ENCODE assay signal across 8 cellular contexts in genomic region chr12:120014381-120014735, GRCh38. TPM values are rescaled to one million over a fixed set of nuclear protein-coding genes. Genes with fewer than 3 reads are reported as not detected.
DNase-seq lines count a peak whose midpoint lies in the region; ATAC-seq and TF ChIP-seq lines count a peak whose summit lies in the region.
"Not testable (repeated sequence)": the region's sequence is repeated elsewhere in the genome, so short reads cannot be mapped to it uniquely, and the experiment has no call there.
"Had no signal": no experiment of that assay in that cellular context is flagged by ENCODE, and none has a peak within 500 bp of the region (broad histone marks: within the 10 kb centered on the region; RNA-seq: fewer than 3 reads in every experiment).

No MANE protein-coding gene starts in this region.

- H3K27ac Mint-ChIP-seq in CD8-positive, alpha-beta memory T cell = peak overlapping the region; percentile 94 to 100 (median 99)
- peak overlapping the region; percentile 96 for H3K27ac Mint-ChIP-seq in activated CD4-positive, alpha-beta T cell treated with anti-CD3 and anti-CD28 coated beads, Interleukin-2, amount 10 ng/mL, durations not matched to agents 7 days and 5 days
- H3K27ac Mint-ChIP-seq in activated T-cell treated with anti-CD3 and anti-CD28 coated beads, Interleukin-2, amount 50 U/mL, for 72 hours = peak overlapping the region; percentile 92
- H3K27ac Mint-ChIP-seq in activated naive CD8-positive, alpha-beta T cell = peak overlapping the region; percentile 100
- peak overlapping the region; percentile 57 to 94 (median 78) for H3K27ac Mint-ChIP-seq in immature natural killer cell
- peak overlapping the region; percentile 93 for H3K27ac Mint-ChIP-seq in stimulated activated memory B cell treated with anti-CD40 and anti-IgM and Interleukin-4, amounts not matched to agents 10 μg/mL and 1 μg/mL and 100 μg/mL, for 72 hours

- not testable (repeated sequence) for H3K9me3 ChIP-seq in CD8-positive, alpha-beta memory T cell (ENCODE audit: low read length); Peyer's patch

- H3K4me3 ChIP-seq in CD8-positive, alpha-beta memory T cell (ENCODE audit: low read length); Peyer's patch: not testable (repeated sequence)

- H3K27me3 Mint-ChIP-seq in CD8-positive, alpha-beta memory T cell; activated CD4-positive, alpha-beta T cell treated with anti-CD3 and anti-CD28 coated beads, Interleukin-2, amount 10 ng/mL, durations not matched to agents 7 days and 5 days; activated T-cell treated with anti-CD3 and anti-CD28 coated beads, Interleukin-2, amount 50 U/mL, for 72 hours (ENCODE audit: low read depth); activated naive CD8-positive, alpha-beta T cell; immature natural killer cell (ENCODE audit: low read depth in 3 of 3); stimulated activated memory B cell treated with anti-CD40 and anti-IgM and Interleukin-4, amounts not matched to agents 10 μg/mL and 1 μg/mL and 100 μg/mL, for 72 hours: not testable (repeated sequence)

- not testable (repeated sequence) for H3K27me3 ChIP-seq in CD8-positive, alpha-beta memory T cell (ENCODE audit: insufficient read depth, low read length, poor library complexity, severe bottlenecking); Peyer's patch

- POLR2A ChIA-PET in CD8-positive, alpha-beta memory T cell (lab: Charles Lee) = interaction anchor here (0.8 to 5.7 kb wide), 4 partner anchors 12 to 73 kb away, joined by 3 to 53 read pairs (median 4); partner anchors contain the start of gene BICDL1
- POLR2A ChIA-PET in activated CD4-positive, alpha-beta T cell treated with anti-CD3 and anti-CD28 coated beads, Interleukin-2, amount 10 ng/mL, durations not matched to agents 7 days and 5 days (lab: Charles Lee) = not testable (repeated sequence)

- not testable (repeated sequence) for ATAC-seq in activated T-cell treated with anti-CD3 and anti-CD28 coated beads, Interleukin-2, amount 50 U/mL, for 72 hours (replicated peaks in 1 of 2); stimulated activated memory B cell treated with anti-CD40 and anti-IgM and Interleukin-4, amounts not matched to agents 10 μg/mL and 1 μg/mL and 100 μg/mL, for 72 hours

- peaks cover 3 to 34% (median 4%) of the 10 kb centered on the region in 3 donors for H3K36me3 Mint-ChIP-seq in CD8-positive, alpha-beta memory T cell
- H3K36me3 Mint-ChIP-seq in activated CD4-positive, alpha-beta T cell treated with anti-CD3 and anti-CD28 coated beads, Interleukin-2, amount 10 ng/mL, durations not matched to agents 7 days and 5 days (ENCODE audit: low read depth) = peaks cover 52% of the 10 kb centered on the region
- H3K36me3 Mint-ChIP-seq in activated T-cell treated with anti-CD3 and anti-CD28 coated beads, Interleukin-2, amount 50 U/mL, for 72 hours (ENCODE audit: insufficient read depth in 2 of 2) = peaks cover 22 to 43% of the 10 kb centered on the region in 2 donors
- H3K36me3 Mint-ChIP-seq in activated naive CD8-positive, alpha-beta T cell = peaks cover 26% of the 10 kb centered on the region
- not testable (repeated sequence) for H3K36me3 Mint-ChIP-seq in immature natural killer cell; stimulated activated memory B cell treated with anti-CD40 and anti-IgM and Interleukin-4, amounts not matched to agents 10 μg/mL and 1 μg/mL and 100 μg/mL, for 72 hours

- CTCF ChIA-PET in CD8-positive, alpha-beta memory T cell (lab: Charles Lee) = interaction anchor here (1.0 to 1.5 kb wide), 5 partner anchors 14 to 187 kb away, joined by 3 to 6 read pairs (median 5); partner anchors contain the start of gene RPLP0
- CTCF ChIA-PET in activated CD4-positive, alpha-beta T cell treated with anti-CD3 and anti-CD28 coated beads, Interleukin-2, amount 10 ng/mL, durations not matched to agents 7 days and 5 days (lab: Charles Lee) = interaction anchor here (0.9 to 1.6 kb wide), 2 partner anchors 12 to 25 kb away, joined by 3 to 5 read pairs; partner anchors contain the start of gene BICDL1

- H3K4me1 ChIP-seq in CD8-positive, alpha-beta memory T cell (ENCODE audit: insufficient read depth, low read length) = peaks cover 67% of the 10 kb centered on the region
- not testable (repeated sequence) for H3K4me1 ChIP-seq in Peyer's patch

- not testable (repeated sequence) for H3K9me3 Mint-ChIP-seq in CD8-positive, alpha-beta memory T cell; activated CD4-positive, alpha-beta T cell treated with anti-CD3 and anti-CD28 coated beads, Interleukin-2, amount 10 ng/mL, durations not matched to agents 7 days and 5 days; activated T-cell treated with anti-CD3 and anti-CD28 coated beads, Interleukin-2, amount 50 U/mL, for 72 hours; activated naive CD8-positive, alpha-beta T cell (ENCODE audit: low read depth); immature natural killer cell; stimulated activated memory B cell treated with anti-CD40 and anti-IgM and Interleukin-4, amounts not matched to agents 10 μg/mL and 1 μg/mL and 100 μg/mL, for 72 hours

- DNase-seq in CD8-positive, alpha-beta memory T cell; Peyer's patch; activated CD4-positive, alpha-beta T cell treated with anti-CD3 and anti-CD28 coated beads, Interleukin-2, amount 10 ng/mL, durations not matched to agents 7 days and 5 days; activated T-cell treated with anti-CD3 and anti-CD28 coated beads, Interleukin-2, amount 50 U/mL, for 72 hours; immature natural killer cell: not testable (repeated sequence)

- peak overlapping the region; percentile 84 for H3K27ac ChIP-seq in CD8-positive, alpha-beta memory T cell (ENCODE audit: low read depth, low read length)
- H3K27ac ChIP-seq in Peyer's patch = peak overlapping the region in 3 of 4 donors; percentile 42 to 64 (median 54)

- not testable (repeated sequence) for TF ChIP-seq POLR2A in Peyer's patch (IDR thresholded peaks at IDR 0.05)

- TF ChIP-seq CTCF in Peyer's patch (IDR thresholded peaks at IDR 0.05) = not testable (repeated sequence)

- H3K36me3 ChIP-seq in CD8-positive, alpha-beta memory T cell (ENCODE audit: insufficient read depth, low read length); Peyer's patch: not testable (repeated sequence)

- H3K4me1 Mint-ChIP-seq in CD8-positive, alpha-beta memory T cell = peaks cover 70 to 85% (median 85%) of the 10 kb centered on the region in 3 donors
- H3K4me1 Mint-ChIP-seq in activated CD4-positive, alpha-beta T cell treated with anti-CD3 and anti-CD28 coated beads, Interleukin-2, amount 10 ng/mL, durations not matched to agents 7 days and 5 days = peaks cover 77% of the 10 kb centered on the region
- peaks cover 100% of the 10 kb centered on the region for H3K4me1 Mint-ChIP-seq in activated T-cell treated with anti-CD3 and anti-CD28 coated beads, Interleukin-2, amount 50 U/mL, for 72 hours (ENCODE audit: low read depth)
- H3K4me1 Mint-ChIP-seq in activated naive CD8-positive, alpha-beta T cell (ENCODE audit: low read depth) = peaks cover 85% of the 10 kb centered on the region
- H3K4me1 Mint-ChIP-seq in immature natural killer cell = peaks cover 39 to 47% of the 10 kb centered on the region in 2 donors
- peaks cover 38% of the 10 kb centered on the region for H3K4me1 Mint-ChIP-seq in stimulated activated memory B cell treated with anti-CD40 and anti-IgM and Interleukin-4, amounts not matched to agents 10 μg/mL and 1 μg/mL and 100 μg/mL, for 72 hours

- peak overlapping the region; percentile 45 to 88 (median 64) for H3K4me3 Mint-ChIP-seq in CD8-positive, alpha-beta memory T cell
- H3K4me3 Mint-ChIP-seq in activated CD4-positive, alpha-beta T cell treated with anti-CD3 and anti-CD28 coated beads, Interleukin-2, amount 10 ng/mL, durations not matched to agents 7 days and 5 days = peak overlapping the region; percentile 46
- H3K4me3 Mint-ChIP-seq in activated T-cell treated with anti-CD3 and anti-CD28 coated beads, Interleukin-2, amount 50 U/mL, for 72 hours = peak overlapping the region; percentile 62 to 66
- H3K4me3 Mint-ChIP-seq in activated naive CD8-positive, alpha-beta T cell = peak overlapping the region; percentile 84
- H3K4me3 Mint-ChIP-seq in immature natural killer cell = peak overlapping the region; percentile 1 to 72 (median 54)
- not testable (repeated sequence) for H3K4me3 Mint-ChIP-seq in stimulated activated memory B cell treated with anti-CD40 and anti-IgM and Interleukin-4, amounts not matched to agents 10 μg/mL and 1 μg/mL and 100 μg/mL, for 72 hours

RNA-seq across cellular contexts. Expression of gene BICDL1, which starts 25.3 kb away (rescaled TPM):
- 100 to 1,000 TPM; 106 to 109 TPM for total RNA-seq in CD8-positive, alpha-beta memory T cell
- 7.4 TPM for polyA plus RNA-seq in CD8-positive, alpha-beta memory T cell
- total RNA-seq in Peyer's patch = 10 to 100 TPM in 2 of 4 donors, 1 to 10 TPM in 2; 9.1 to 17.3 (median 12.0) TPM
- total RNA-seq in activated CD4-positive, alpha-beta T cell treated with anti-CD3 and anti-CD28 coated beads, Interleukin-2, amount 10 ng/mL, durations not matched to agents 7 days and 5 days = 10 to 100 TPM; 51.2 to 65.9 TPM
- 100 to 1,000 TPM; 154 to 180 TPM for total RNA-seq in activated T-cell treated with anti-CD3 and anti-CD28 coated beads, Interleukin-2, amount 50 U/mL, for 72 hours
- polyA plus RNA-seq in immature natural killer cell = 1 to 10 TPM in 2 of 3 donors, not detected in 1; 1.0 TPM
- total RNA-seq: LHCN-M2 had no signal
